1 cellular context compared by ENCODE assay signal in genomic region chr10:70101668-70102067, GRCh38.
A peak's percentile ranks its signal among the peaks of the same experiment; 100 is the strongest.
TF ChIP-seq lines count a peak whose summit lies in the region.

No MANE protein-coding gene starts in this region.

TF ChIP-seq in HEK293, 187 proteins besides CTCF, POLR2A, EP300 and RAD21 (continued from another document):
- TF ChIP-seq PRDM10 (tag by site-specific recombination; IDR thresholded peaks at IDR 0.05), result no peak
- peak; percentile 98 for TF ChIP-seq ZNF146 (tag by site-specific recombination; IDR thresholded peaks at IDR 0.05)
- TF ChIP-seq ZNF664 (tag by site-specific recombination; IDR thresholded peaks at IDR 0.05), result peak; percentile 61
- TF ChIP-seq ZNF555 (tag by site-specific recombination; conservative IDR thresholded peaks at IDR 0.05), result no peak
- TF ChIP-seq ZNF239 (tag by site-specific recombination; IDR thresholded peaks at IDR 0.05), result no peak
- TF ChIP-seq INSM2 (tag by site-specific recombination; IDR thresholded peaks at IDR 0.05), result no peak
- TF ChIP-seq KLF7 (tag by site-specific recombination; IDR thresholded peaks at IDR 0.05; ENCODE audit: borderline replicate concordance), result no peak
- TF ChIP-seq MZF1 (tag by site-specific recombination; IDR thresholded peaks at IDR 0.05; ENCODE audit: borderline replicate concordance), result no peak
